Comparison of ENCODE assay signal across 9 cellular contexts in genomic region chr11:4187055-4187988, GRCh38.
DNase-seq lines count a peak whose midpoint lies in the region; ATAC-seq and TF ChIP-seq lines count a peak whose summit lies in the region.
"Had no signal": no experiment of that assay in that cellular context is flagged by ENCODE, and none has a peak within 500 bp of the region (broad histone marks: within the 10 kb centered on the region; RNA-seq: fewer than 3 reads in every experiment).

No MANE protein-coding gene starts in this region.

- H3K27ac ChIP-seq in CD4-positive, alpha-beta T cell (ENCODE audit: low read depth, low read length), result no peak overlapping the region
- H3K27ac ChIP-seq in effector memory CD4-positive, alpha-beta T cell (ENCODE audit: insufficient read depth, low read length, poor library complexity, severe bottlenecking), result no peak overlapping the region
- H3K27ac ChIP-seq: epithelial cell of prostate had no signal

- H3K4me1 Mint-ChIP-seq in CD4-positive, alpha-beta T cell (ENCODE audit: low read depth), result no peaks in the 10 kb centered on the region
- no peaks in the 10 kb centered on the region for H3K4me1 Mint-ChIP-seq in memory B cell

- CTCF ChIA-PET in CD4-positive, alpha-beta T cell (lab: Charles Lee), result interaction anchor here (0.6 to 2.3 kb wide), 16 partner anchors 10 to 1704 kb away, joined by 3 to 36 read pairs (median 4); partner anchors contain the start of gene OR52M1

- no peaks in the 10 kb centered on the region for H3K9me3 Mint-ChIP-seq in CD4-positive, alpha-beta T cell
- no peaks in the 10 kb centered on the region for H3K9me3 Mint-ChIP-seq in memory B cell

- no peak overlapping the region for H3K27ac Mint-ChIP-seq in CD4-positive, alpha-beta T cell
- H3K27ac Mint-ChIP-seq in memory B cell, result peak overlapping the region; percentile 14

- intact Hi-C loops in CD4-positive, alpha-beta T cell (cut with DNase I, micrococcal nuclease), result loop anchor here (1.0 to 10.0 kb wide), 8 partner anchors 306 to 1697 kb away; partner anchors contain the start of genes OR52N2 (in 2 of the 2), OR51D1 (in 1 of the 2), OR51M1 (in 1 of the 2) and OR52E4 (in 1 of the 2)

- DNase-seq in CD4-positive, alpha-beta T cell, result peak; percentile 61 to 89 (median 78)
- DNase-seq in NCI-H82 treated with DMSO at 0.1 percent for 48 hours (lab: John Stamatoyannopoulos, UW; ENCODE audit: unreplicated experiment), result peak; percentile 9
- DNase-seq in activated CD8-positive, alpha-beta memory T cell treated with anti-CD3 and anti-CD28 coated beads for 24 hours, result peak; percentile 98
- peak; percentile 53 to 67 (median 61) for DNase-seq in effector memory CD4-positive, alpha-beta T cell
- DNase-seq in memory B cell (ENCODE audit: low spot score in 2 of 2), result peak; percentile 88 to 97
- DNase-seq in stimulated activated CD4-positive, alpha-beta T cell treated with anti-CD3 and anti-CD28 coated beads, TNF-alpha, amount 100 ng/mL, for 4 hours (ENCODE audit: low read depth in 3 of 3), result peak; percentile 69 to 80 (median 71)

- H3K9me3 ChIP-seq in CD4-positive, alpha-beta T cell (ENCODE audit: control insufficient read depth, low read length), result no peaks in the 10 kb centered on the region
- no peaks in the 10 kb centered on the region for H3K9me3 ChIP-seq in effector memory CD4-positive, alpha-beta T cell (ENCODE audit: control insufficient read depth, low read length)

- no peaks in the 10 kb centered on the region for H3K36me3 Mint-ChIP-seq in CD4-positive, alpha-beta T cell (ENCODE audit: low read depth)
- no peaks in the 10 kb centered on the region for H3K36me3 Mint-ChIP-seq in memory B cell

- no peaks in the 10 kb centered on the region for H3K27me3 Mint-ChIP-seq in CD4-positive, alpha-beta T cell
- H3K27me3 Mint-ChIP-seq in memory B cell, result peaks cover 5% of the 10 kb centered on the region

- no peaks in the 10 kb centered on the region for H3K27me3 ChIP-seq in CD4-positive, alpha-beta T cell (ENCODE audit: control insufficient read depth, insufficient read depth, low read length)
- H3K27me3 ChIP-seq in effector memory CD4-positive, alpha-beta T cell (replicated peaks; ENCODE audit: control insufficient read depth, insufficient read depth, low read length, poor library complexity, severe bottlenecking), result no peaks in the 10 kb centered on the region

- peak; percentile 89 for TF ChIP-seq CTCF in CD4-positive, alpha-beta T cell (IDR thresholded peaks at IDR 0.05)

- H3K4me3 ChIP-seq in effector memory CD4-positive, alpha-beta T cell (ENCODE audit: insufficient read depth, low read depth, low read length, poor library complexity, severe bottlenecking), result peak overlapping the region; percentile 59

- no peaks in the 10 kb centered on the region for H3K4me1 ChIP-seq in effector memory CD4-positive, alpha-beta T cell (ENCODE audit: control insufficient read depth, insufficient read depth, low read length, poor library complexity, severe bottlenecking)

- peak overlapping the region; percentile 80 for H3K4me3 Mint-ChIP-seq in CD4-positive, alpha-beta T cell
- peak overlapping the region; percentile 82 for H3K4me3 Mint-ChIP-seq in memory B cell

- peak; percentile 90 for ATAC-seq in CD4-positive, alpha-beta T cell (ENCODE audit: poor library complexity)
- ATAC-seq in GM19438 (IDR thresholded peaks at IDR 0.05; ENCODE audit: low read depth, unreplicated experiment), result peak; percentile 94
- peak; percentile 89 for ATAC-seq in HG03558 (IDR thresholded peaks at IDR 0.05; ENCODE audit: extremely low read depth, unreplicated experiment)
- ATAC-seq in memory B cell (ENCODE audit: low read depth), result peak; percentile 91

- POLR2A ChIA-PET in CD4-positive, alpha-beta T cell (lab: Charles Lee), result interaction anchor here (1.9 kb wide), 1 partner anchor 206 kb away, joined by 8 read pairs; the partner anchor contains the start of gene TRIM21

- H3K36me3 ChIP-seq in effector memory CD4-positive, alpha-beta T cell (ENCODE audit: control insufficient read depth, insufficient read depth, low read length), result no peaks in the 10 kb centered on the region

Comparison
In these comparisons a context has a peak if more than half of its experiments do, and no peak if none do; other contexts are left out.
1. DNase-seq: peak in every context shown above with its lines; median percentile 98 in activated CD8-positive, alpha-beta memory T cell treated with anti-CD3 and anti-CD28 coated beads for 24 hours; 92 in memory B cell; 78 in CD4-positive, alpha-beta T cell; 71 in stimulated activated CD4-positive, alpha-beta T cell treated with anti-CD3 and anti-CD28 coated beads, TNF-alpha, amount 100 ng/mL, for 4 hours; 61 in effector memory CD4-positive, alpha-beta T cell; 9 in NCI-H82 treated with DMSO at 0.1 percent for 48 hours.